ENCODE assay signal across 7 cellular contexts in the genomic region with DNA sequence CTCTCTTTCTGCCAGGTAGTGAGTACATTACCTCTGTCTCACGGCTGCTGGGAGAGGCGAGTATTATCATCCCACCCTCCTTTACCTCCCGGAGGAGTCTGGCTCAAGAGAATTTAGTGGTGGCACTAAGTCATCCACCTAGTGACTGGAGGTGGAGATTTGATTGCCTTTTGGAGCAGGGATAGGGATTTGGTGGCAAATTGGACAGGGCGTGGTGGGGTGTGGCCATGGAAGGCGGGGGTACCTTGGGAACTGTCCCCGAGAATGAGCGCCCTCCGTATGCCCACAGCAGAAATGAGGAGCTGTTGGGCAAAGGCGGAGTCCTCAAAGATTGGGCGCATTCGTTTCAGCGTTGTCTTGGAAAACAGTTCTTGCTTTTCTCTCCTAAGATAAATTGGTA. TPM values are rescaled to one million over a fixed set of nuclear protein-coding genes. Genes with fewer than 3 reads are reported as not detected.
A peak's percentile ranks its signal among the peaks of the same experiment; 100 is the strongest.
DNase-seq lines count a peak whose midpoint lies in the region; ATAC-seq and TF ChIP-seq lines count a peak whose summit lies in the region.

No MANE protein-coding gene starts in this region.

- 0 out of 2 replicates have a peak, but pooled peaks cover 13% of the 10 kb centered on the region for H3F3A ChIP-seq in GM23338 (replicated peaks; ENCODE audit: low read depth)

- H3K9me2 ChIP-seq in GM23338 (ENCODE audit: insufficient read depth), result no peaks in the 10 kb centered on the region

- no peak for TF ChIP-seq CTCF in GM23338 (conservative IDR thresholded peaks at IDR 0.05; ENCODE audit: low read depth in 2 of 2)

- H3K27ac Mint-ChIP-seq in GM23338, result no peak overlapping the region

- H3K79me1 ChIP-seq in trophoblast cell (ENCODE audit: low read length), result no peaks in the 10 kb centered on the region

- H3K27me3 Mint-ChIP-seq in GM23338 (ENCODE audit: insufficient read depth, low read depth, poor library complexity), result peaks cover 13% of the 10 kb centered on the region

- no peak overlapping the region for H2BK5ac ChIP-seq in trophoblast cell (ENCODE audit: low read depth, low read length, poor library complexity)

- H3K27me3 ChIP-seq in GM23338 (ENCODE audit: insufficient read depth) (no peaks in the 10 kb centered on the region), trophoblast cell (ENCODE audit: insufficient read depth, low read length) (no peaks in the 10 kb centered on the region)

- H3K4me1 ChIP-seq in GM23338 (ENCODE audit: insufficient read depth), result peaks cover 6% of the 10 kb centered on the region
- peaks cover 3 to 4% of the 10 kb centered on the region in 2 experiments for H3K4me1 ChIP-seq in trophoblast cell (ENCODE audit: control insufficient read depth in 1 of 2, insufficient read depth in 2 of 2, low read length in 2 of 2)

- peaks cover 18% of the 10 kb centered on the region for H3K79me2 ChIP-seq in GM23338 (replicated peaks; ENCODE audit: insufficient read depth)
- peaks cover 1% of the 10 kb centered on the region for H3K79me2 ChIP-seq in trophoblast cell (ENCODE audit: control insufficient read depth, insufficient read depth, low read length, poor library complexity)

- no peak overlapping the region for H4K8ac ChIP-seq in trophoblast cell (ENCODE audit: low read depth, low read length)

- H3K4ac ChIP-seq in trophoblast cell (ENCODE audit: low read depth, low read length), result no peak overlapping the region

- no peak overlapping the region for H3K14ac ChIP-seq in trophoblast cell (ENCODE audit: low read length)

- ATAC-seq in GM23338 (peak; percentile 1; the same call in 2 of the 3 replicates), esophagus mucosa (peak; percentile 17), HG02588 (IDR thresholded peaks at IDR 0.05; ENCODE audit: unreplicated experiment) (no peak)

- H2AFZ ChIP-seq in GM23338 (peak overlapping the region; percentile 97; the same call in 1 of the 2 replicates), trophoblast cell (ENCODE audit: insufficient read depth, low read length, poor library complexity) (peak overlapping the region; percentile 94)

- no peak overlapping the region for H3K9ac ChIP-seq in trophoblast cell (ENCODE audit: low read length)

- H3K4me2 ChIP-seq in GM23338 (peak overlapping the region; percentile 98), trophoblast cell (ENCODE audit: low read length) (peak overlapping the region; percentile 89)

- no peaks in the 10 kb centered on the region for H3K36me3 ChIP-seq in GM23338 (ENCODE audit: insufficient read depth)
- H3K36me3 ChIP-seq in trophoblast cell (ENCODE audit: control insufficient read depth in 1 of 2, insufficient read depth in 2 of 2, low read length in 2 of 2), result no peaks in the 10 kb centered on the region

- H3K4me3 ChIP-seq in GM23338 (peak overlapping the region; percentile 82), trophoblast cell (ENCODE audit: low read depth, low read length) (no peak overlapping the region)

- DNase-seq in GM23338 (ENCODE audit: low spot score) (no peak), RPMI7951 (ENCODE audit: low read depth) (peak; percentile 12), trophoblast cell (no peak), SK-N-DZ (ENCODE audit: low spot score) (no peak), NCI-H1417 (lab: John Stamatoyannopoulos, UW) (no peak)

- H4K91ac ChIP-seq in trophoblast cell (ENCODE audit: low read depth, low read length), result no peak overlapping the region

- no peak overlapping the region for H3K18ac ChIP-seq in trophoblast cell (ENCODE audit: low read length)

- H3K4me1 Mint-ChIP-seq in GM23338, result peaks cover 27% of the 10 kb centered on the region

- no peaks in the 10 kb centered on the region for H3K9me3 ChIP-seq in trophoblast cell (ENCODE audit: insufficient read depth, low read depth, low read length)

- no peak overlapping the region for H3K27ac ChIP-seq in GM23338 (ENCODE audit: low read depth)
- no peak overlapping the region for H3K27ac ChIP-seq in trophoblast cell (ENCODE audit: low read depth, low read length)

- H4K12ac ChIP-seq in trophoblast cell (ENCODE audit: low read depth, low read length), result no peak overlapping the region

- no CpG with 5 or more reads among the region's 12 CpGs for WGBS in trophoblast cell (ENCODE audit: extremely low coverage, insufficient coverage, insufficient read length)

- H2AK5ac ChIP-seq in trophoblast cell (ENCODE audit: low read length), result no peak overlapping the region

- H3K9me3 Mint-ChIP-seq in GM23338, result no peaks in the 10 kb centered on the region

- H3K36me3 Mint-ChIP-seq in GM23338 (ENCODE audit: low read depth), result no peaks in the 10 kb centered on the region; the same call in 2 of the 3 replicates

- H2BK120ac ChIP-seq in trophoblast cell (ENCODE audit: insufficient read depth, low read length, poor library complexity), result no peak overlapping the region

- H2BK12ac ChIP-seq in trophoblast cell (ENCODE audit: low read length), result no peak overlapping the region

- no peak overlapping the region for H3K23ac ChIP-seq in trophoblast cell (ENCODE audit: low read length)

- no peaks in the 10 kb centered on the region; the same call in 1 of the 2 replicates for H4K20me1 ChIP-seq in GM23338 (replicated peaks; ENCODE audit: insufficient read depth)

- H3K4me3 Mint-ChIP-seq in GM23338, result peak overlapping the region; percentile 90

TF ChIP-seq in GM23338, 12 proteins besides CTCF, POLR2A, EP300 and RAD21 (continues in another document):
- TF ChIP-seq CREB1 (CRISPR knock-in tag; IDR thresholded peaks at IDR 0.05; ENCODE audit: low read depth) (no peak), EZH2 (IDR thresholded peaks at IDR 0.05; ENCODE audit: low read depth, unreplicated experiment) (no peak), NANOG (IDR thresholded peaks at IDR 0.05; ENCODE audit: borderline replicate concordance) (no peak)
- TF ChIP-seq, protein P1, sequence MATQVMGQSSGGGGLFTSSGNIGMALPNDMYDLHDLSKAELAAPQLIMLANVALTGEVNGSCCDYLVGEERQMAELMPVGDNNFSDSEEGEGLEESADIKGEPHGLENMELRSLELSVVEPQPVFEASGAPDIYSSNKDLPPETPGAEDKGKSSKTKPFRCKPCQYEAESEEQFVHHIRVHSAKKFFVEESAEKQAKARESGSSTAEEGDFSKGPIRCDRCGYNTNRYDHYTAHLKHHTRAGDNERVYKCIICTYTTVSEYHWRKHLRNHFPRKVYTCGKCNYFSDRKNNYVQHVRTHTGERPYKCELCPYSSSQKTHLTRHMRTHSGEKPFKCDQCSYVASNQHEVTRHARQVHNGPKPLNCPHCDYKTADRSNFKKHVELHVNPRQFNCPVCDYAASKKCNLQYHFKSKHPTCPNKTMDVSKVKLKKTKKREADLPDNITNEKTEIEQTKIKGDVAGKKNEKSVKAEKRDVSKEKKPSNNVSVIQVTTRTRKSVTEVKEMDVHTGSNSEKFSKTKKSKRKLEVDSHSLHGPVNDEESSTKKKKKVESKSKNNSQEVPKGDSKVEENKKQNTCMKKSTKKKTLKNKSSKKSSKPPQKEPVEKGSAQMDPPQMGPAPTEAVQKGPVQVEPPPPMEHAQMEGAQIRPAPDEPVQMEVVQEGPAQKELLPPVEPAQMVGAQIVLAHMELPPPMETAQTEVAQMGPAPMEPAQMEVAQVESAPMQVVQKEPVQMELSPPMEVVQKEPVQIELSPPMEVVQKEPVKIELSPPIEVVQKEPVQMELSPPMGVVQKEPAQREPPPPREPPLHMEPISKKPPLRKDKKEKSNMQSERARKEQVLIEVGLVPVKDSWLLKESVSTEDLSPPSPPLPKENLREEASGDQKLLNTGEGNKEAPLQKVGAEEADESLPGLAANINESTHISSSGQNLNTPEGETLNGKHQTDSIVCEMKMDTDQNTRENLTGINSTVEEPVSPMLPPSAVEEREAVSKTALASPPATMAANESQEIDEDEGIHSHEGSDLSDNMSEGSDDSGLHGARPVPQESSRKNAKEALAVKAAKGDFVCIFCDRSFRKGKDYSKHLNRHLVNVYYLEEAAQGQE (IDR thresholded peaks at IDR 0.05; ENCODE audit: unreplicated experiment), result no peak
- TF ChIP-seq, protein P2, sequence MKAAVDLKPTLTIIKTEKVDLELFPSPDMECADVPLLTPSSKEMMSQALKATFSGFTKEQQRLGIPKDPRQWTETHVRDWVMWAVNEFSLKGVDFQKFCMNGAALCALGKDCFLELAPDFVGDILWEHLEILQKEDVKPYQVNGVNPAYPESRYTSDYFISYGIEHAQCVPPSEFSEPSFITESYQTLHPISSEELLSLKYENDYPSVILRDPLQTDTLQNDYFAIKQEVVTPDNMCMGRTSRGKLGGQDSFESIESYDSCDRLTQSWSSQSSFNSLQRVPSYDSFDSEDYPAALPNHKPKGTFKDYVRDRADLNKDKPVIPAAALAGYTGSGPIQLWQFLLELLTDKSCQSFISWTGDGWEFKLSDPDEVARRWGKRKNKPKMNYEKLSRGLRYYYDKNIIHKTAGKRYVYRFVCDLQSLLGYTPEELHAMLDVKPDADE (IDR thresholded peaks at IDR 0.05), result no peak

RNA-seq across cellular contexts. Expression of gene HMGN1, which starts 32.1 kb away (rescaled TPM):
- total RNA-seq in GM23338 (2014; rRNA removed; shearing (Covaris generic)), result 403 and 462 TPM in 2 replicates
- 800 and 889 TPM in 2 replicates for polyA plus RNA-seq in GM23338 (2016; fragmentation: Nextera tagmentation; extraction: Ambion mirVana)
- total RNA-seq in RPMI7951 (2014; rRNA removed; shearing (Covaris generic)), result 246 and 276 TPM in 2 replicates
- total RNA-seq in esophagus mucosa, result 213 TPM
- polyA plus RNA-seq in trophoblast cell (2013), result 433 and 454 TPM in 2 replicates
- polyA plus RNA-seq in SK-N-DZ (2014; cell fraction: cytosol; rRNA removed), result 481 and 505 TPM in 2 replicates
- polyA plus RNA-seq in SK-N-DZ (2014; cell fraction: nucleus; rRNA removed), result 596 and 634 TPM in 2 replicates
